12 cellular contexts compared by ENCODE assay signal in genomic region chr15:32730677-32731654, GRCh38. TPM values are rescaled to one million over a fixed set of nuclear protein-coding genes. Genes with fewer than 3 reads are reported as not detected.
A peak's percentile ranks its signal among the peaks of the same experiment; 100 is the strongest.
DNase-seq lines count a peak whose midpoint lies in the region; ATAC-seq and TF ChIP-seq lines count a peak whose summit lies in the region.
"Had no signal": no experiment of that assay in that cellular context is flagged by ENCODE, and none has a peak within 500 bp of the region (broad histone marks: within the 10 kb centered on the region; RNA-seq: fewer than 3 reads in every experiment).

No MANE protein-coding gene starts in this region.

- H3K4me2 ChIP-seq in GM23248 (ENCODE audit: unreplicated experiment), result no peak overlapping the region

- ATAC-seq in GM18907 (IDR thresholded peaks at IDR 0.05; ENCODE audit: unreplicated experiment), result no peak
- no peak for ATAC-seq in GM21737 (IDR thresholded peaks at IDR 0.05; ENCODE audit: unreplicated experiment)
- ATAC-seq: naive thymus-derived CD8-positive, alpha-beta T cell had no signal

- H3K36me3 ChIP-seq in GM23248 (ENCODE audit: low read depth), result peaks cover 90% of the 10 kb centered on the region

- WGBS in GM23248 (ENCODE audit: low coverage in 1 of 2, low lambda C conversion rate in 2 of 2, missing lambda C conversion rate in 2 of 2), 2 experiments, result 74 to 93% methylated on average over 18 to 27 of the region's 27 CpGs

- H3K4me3 Mint-ChIP-seq in osteocyte (ENCODE audit: unreplicated experiment), result no peak overlapping the region
- H3K4me3 Mint-ChIP-seq: naive thymus-derived CD8-positive, alpha-beta T cell had no signal

- TF ChIP-seq CTCF in osteocyte (IDR thresholded peaks at IDR 0.05), result no peak

- no peaks in the 10 kb centered on the region for H3K9me2 ChIP-seq in GM23248 (ENCODE audit: insufficient read depth)

- H3K9ac ChIP-seq in GM23248, result no peak overlapping the region

- H3K36me3 Mint-ChIP-seq in osteocyte (ENCODE audit: unreplicated experiment), result peaks cover 46% of the 10 kb centered on the region

- H3K27me3 Mint-ChIP-seq in osteocyte (ENCODE audit: unreplicated experiment), result no peaks in the 10 kb centered on the region

- H3K27ac Mint-ChIP-seq in osteocyte (ENCODE audit: unreplicated experiment), result peak overlapping the region; percentile 61
- H3K27ac Mint-ChIP-seq: naive thymus-derived CD8-positive, alpha-beta T cell had no signal

- no peak overlapping the region for H2AFZ ChIP-seq in GM23248

- peaks cover 100% of the 10 kb centered on the region for H3F3A ChIP-seq in GM23248 (ENCODE audit: insufficient read depth)

- H3K9me3 ChIP-seq in GM23248 (ENCODE audit: low read depth), result no peaks in the 10 kb centered on the region

- H3K27ac ChIP-seq in GM23248 (peak overlapping the region; percentile 33), epithelial cell of prostate (no peak overlapping the region)
- H3K27ac ChIP-seq: coronary artery had no signal

- DNase-seq in GM23248, result peak; percentile 55
- peak; percentile 81 for DNase-seq in NCI-H774 (lab: John Stamatoyannopoulos, UW)
- peak; percentile 14 for DNase-seq in epithelial cell of prostate (ENCODE audit: low read depth, low spot score)
- DNase-seq in osteocyte (ENCODE audit: extremely low spot score, unreplicated experiment), result no peak
- no peak for DNase-seq in germinal center (ENCODE audit: low spot score)
- DNase-seq in SKM-1 treated with dmso at 0.1 percent for 144 hours (lab: John Stamatoyannopoulos, UW; ENCODE audit: unreplicated experiment), result no peak
- DNase-seq: activated CD4-positive, alpha-beta T cell treated with anti-CD3 and anti-CD28 coated beads, Interleukin-2, amount 50 U/mL, for 4 hours; NCI-H2081 had no signal

- H3K27me3 ChIP-seq in GM23248 (replicated peaks; ENCODE audit: insufficient read depth), result no peaks in the 10 kb centered on the region

- H3K4me1 ChIP-seq in GM23248 (ENCODE audit: insufficient read depth), result peaks cover 21% of the 10 kb centered on the region; the same call in 1 of the 2 replicates

- H3K9me3 Mint-ChIP-seq in osteocyte (ENCODE audit: unreplicated experiment), result peaks cover 12% of the 10 kb centered on the region

- peaks cover 89% of the 10 kb centered on the region for H3K79me2 ChIP-seq in GM23248 (ENCODE audit: insufficient read depth)

- in situ Hi-C loops in GM23248 (cut with MboI), result no loop called here

- peaks cover 50% of the 10 kb centered on the region for H3K4me1 Mint-ChIP-seq in osteocyte (ENCODE audit: unreplicated experiment)
- H3K4me1 Mint-ChIP-seq: naive thymus-derived CD8-positive, alpha-beta T cell had no signal

- H3K4me3 ChIP-seq in GM23248, result no peak overlapping the region
- H3K4me3 ChIP-seq: coronary artery had no signal

- no peaks in the 10 kb centered on the region for H4K20me1 ChIP-seq in GM23248 (ENCODE audit: insufficient read depth)

RNA-seq across cellular contexts. Expression of gene GREM1, which starts 13.2 kb away (rescaled TPM):
- 935 and 1,005 TPM in 2 replicates for total RNA-seq in GM23248 (2014; rRNA removed; shearing (Covaris generic))
- polyA plus RNA-seq in GM23248 (2016; fragmentation: Nextera tagmentation; extraction: Ambion mirVana), result 575 and 584 TPM in 2 replicates
- total RNA-seq in osteocyte, result 252 and 294 TPM in 2 replicates
- total RNA-seq: naive thymus-derived CD8-positive, alpha-beta T cell had no signal
- polyA plus RNA-seq: naive thymus-derived CD8-positive, alpha-beta T cell had no signal

Comparison
In these comparisons a context has a peak if more than half of its experiments do, and no peak if none do; other contexts are left out.
1. DNase-seq: peak in GM23248 (single experiment), NCI-H774 (single experiment) and epithelial cell of prostate (single experiment); none in osteocyte (single experiment), germinal center (single experiment) and SKM-1 treated with dmso at 0.1 percent for 144 hours (single experiment).